ENCODE assay signal across 23 cellular contexts in the genomic region with DNA sequence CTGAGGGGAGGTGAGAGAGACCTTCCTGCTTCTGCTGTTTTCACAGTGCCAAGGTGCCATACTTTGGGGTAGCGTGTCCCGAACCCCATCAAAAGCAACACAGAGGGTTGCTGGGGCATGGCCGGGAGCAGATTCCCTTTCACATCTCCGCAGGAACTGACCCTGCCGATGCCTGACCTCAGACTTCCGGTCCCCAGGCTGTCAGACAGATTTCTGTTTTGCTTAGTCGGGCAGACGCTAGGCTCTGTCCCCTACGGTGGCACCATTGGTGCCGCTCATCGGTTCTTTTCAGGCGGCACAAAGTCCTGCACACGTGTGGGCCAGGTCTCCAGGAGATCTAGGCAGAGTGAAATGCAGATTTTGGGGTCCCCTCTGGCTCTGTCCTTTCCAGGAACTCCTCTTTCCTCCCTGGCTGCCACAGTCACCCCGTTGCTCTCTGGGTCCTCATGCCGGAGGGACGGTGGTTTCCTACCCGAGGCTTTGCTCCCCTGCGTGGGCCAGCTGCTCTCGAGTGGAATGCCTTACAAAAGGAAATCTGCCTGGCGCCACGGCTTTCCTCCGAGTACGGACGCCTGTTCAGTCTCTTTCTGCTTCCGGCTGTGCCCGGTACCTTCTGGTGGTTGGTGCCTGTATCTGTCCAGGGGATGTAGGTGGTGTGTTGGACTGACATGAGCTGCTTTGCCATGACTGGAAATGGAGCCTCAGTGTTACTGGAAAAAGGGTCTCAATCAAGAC. TPM values are rescaled to one million over a fixed set of nuclear protein-coding genes. Genes with fewer than 3 reads are reported as not detected.
"Had no signal": no experiment of that assay in that cellular context is flagged by ENCODE, and none has a peak within 500 bp of the region (broad histone marks: within the 10 kb centered on the region; RNA-seq: fewer than 3 reads in every experiment).

No MANE protein-coding gene starts in this region.

- H3K9me3 ChIP-seq: prostate gland, suprapubic skin had no signal

- H3K27ac ChIP-seq: breast epithelium, gastroesophageal sphincter, heart right ventricle, prostate gland, suprapubic skin, upper lobe of left lung had no signal

- H3K27me3 Mint-ChIP-seq: activated CD4-positive, alpha-beta T cell treated with anti-CD3 and anti-CD28 coated beads, Interleukin-2, amount 10 ng/mL, durations not matched to agents 24 days and 14 days; activated naive CD8-positive, alpha-beta T cell treated with anti-CD3 and anti-CD28 coated beads, Interleukin-2, amount 50 U/mL, for 24 hours; naive B cell had no signal

- H3K4me3 ChIP-seq: breast epithelium, gastroesophageal sphincter, prostate gland, suprapubic skin had no signal

- H3K4me3 Mint-ChIP-seq: activated CD4-positive, alpha-beta T cell treated with anti-CD3 and anti-CD28 coated beads, Interleukin-2, amount 10 ng/mL, durations not matched to agents 24 days and 14 days; activated CD8-positive, alpha-beta T cell treated with anti-CD3 and anti-CD28 coated beads, Interleukin-2, amount 10 ng/mL, durations not matched to agents 7 days and 5 days; activated naive CD8-positive, alpha-beta T cell treated with anti-CD3 and anti-CD28 coated beads, Interleukin-2, amount 50 U/mL, for 24 hours; T-helper 1 cell treated with Interleukin-12 subunit alpha and Interleukin-12 subunit beta and Interleukin-4 antibody, amounts not matched to agents 30 μg/mL and 1 μg/mL, for 36 hours had no signal

- H3K9me3 Mint-ChIP-seq: activated CD4-positive, alpha-beta T cell treated with anti-CD3 and anti-CD28 coated beads, Interleukin-2, amount 10 ng/mL, durations not matched to agents 24 days and 14 days; T-helper 1 cell treated with Interleukin-12 subunit alpha and Interleukin-12 subunit beta and Interleukin-4 antibody, amounts not matched to agents 30 μg/mL and 1 μg/mL, for 36 hours had no signal

- H3K4me1 ChIP-seq: breast epithelium, gastroesophageal sphincter, heart right ventricle, prostate gland, suprapubic skin, upper lobe of left lung had no signal

- ATAC-seq: activated CD8-positive, alpha-beta T cell treated with anti-CD3 and anti-CD28 coated beads, Interleukin-2, amount 10 ng/mL, durations not matched to agents 7 days and 5 days; activated naive CD8-positive, alpha-beta T cell treated with anti-CD3 and anti-CD28 coated beads, Interleukin-2, amount 50 U/mL, for 24 hours; gastroesophageal sphincter; heart right ventricle; stimulated activated naive CD8-positive, alpha-beta T cell treated with anti-CD3 and anti-CD28 coated beads, Interleukin-15, Interleukin-2, amounts not matched to agents 100 U/mL and 50 U/mL, for 24 hours had no signal

- H3K36me3 ChIP-seq: breast epithelium, gastroesophageal sphincter, heart right ventricle, prostate gland, suprapubic skin, upper lobe of left lung had no signal

- H3K27ac Mint-ChIP-seq: activated CD4-positive, alpha-beta T cell treated with anti-CD3 and anti-CD28 coated beads, Interleukin-2, amount 10 ng/mL, durations not matched to agents 24 days and 14 days; activated CD8-positive, alpha-beta T cell treated with anti-CD3 and anti-CD28 coated beads, Interleukin-2, amount 10 ng/mL, durations not matched to agents 7 days and 5 days; activated naive CD8-positive, alpha-beta T cell treated with anti-CD3 and anti-CD28 coated beads, Interleukin-2, amount 50 U/mL, for 24 hours; T-helper 1 cell treated with Interleukin-12 subunit alpha and Interleukin-12 subunit beta and Interleukin-4 antibody, amounts not matched to agents 30 μg/mL and 1 μg/mL, for 36 hours had no signal

- H3K27me3 ChIP-seq: breast epithelium, gastroesophageal sphincter, suprapubic skin, upper lobe of left lung had no signal

- H3K4me1 Mint-ChIP-seq: activated naive CD8-positive, alpha-beta T cell treated with anti-CD3 and anti-CD28 coated beads, Interleukin-2, amount 50 U/mL, for 24 hours had no signal

- DNase-seq: activated CD4-positive, alpha-beta T cell treated with anti-CD3 and anti-CD28 coated beads, Interleukin-2, amount 10 ng/mL, durations not matched to agents 24 days and 14 days; activated CD8-positive, alpha-beta memory T cell treated with anti-CD3 and anti-CD28 coated beads, Interleukin-2, amount 50 U/mL, for 4 hours; activated CD8-positive, alpha-beta T cell treated with anti-CD3 and anti-CD28 coated beads, Interleukin-2, amount 10 ng/mL, durations not matched to agents 7 days and 5 days; activated naive CD8-positive, alpha-beta T cell treated with anti-CD3 and anti-CD28 coated beads, Interleukin-2, amount 50 U/mL, for 24 hours; cerebellar nuclear complex; erythroblast; heart right ventricle; left cardiac atrium; naive B cell; right cardiac atrium; small intestine; stimulated activated CD4-positive, alpha-beta T cell treated with anti-CD3 and anti-CD28 coated beads, Interleukin-4, amount 100 ng/mL, for 4 hours; stimulated activated CD8-positive, alpha-beta memory T cell treated with anti-CD3 and anti-CD28 coated beads, Interleukin-4, amount 100 ng/mL, for 48 hours; stimulated activated naive CD8-positive, alpha-beta T cell treated with anti-CD3 and anti-CD28 coated beads, Interleukin-15, Interleukin-2, amounts not matched to agents 100 U/mL and 50 U/mL, for 24 hours had no signal

RNA-seq across cellular contexts. Expression of a gene that starts 39.3 kb away (rescaled TPM):
- total RNA-seq: activated CD4-positive, alpha-beta T cell treated with anti-CD3 and anti-CD28 coated beads, Interleukin-2, amount 10 ng/mL, durations not matched to agents 24 days and 14 days; activated CD8-positive, alpha-beta T cell treated with anti-CD3 and anti-CD28 coated beads, Interleukin-2, amount 10 ng/mL, durations not matched to agents 7 days and 5 days; aorta; dermis microvascular lymphatic vessel endothelial cell; gastroesophageal sphincter; heart right ventricle; lung microvascular endothelial cell; right cardiac atrium; suprapubic skin had no signal
- polyA plus RNA-seq: aorta had no signal

RNA-seq across cellular contexts. Expression of a gene that starts 50.2 kb away (rescaled TPM):
- total RNA-seq: dermis microvascular lymphatic vessel endothelial cell, lung microvascular endothelial cell, suprapubic skin had no signal
- polyA plus RNA-seq: aorta had no signal
